ENCODE assay signal across 7 cellular contexts in genomic region chr5:96336351-96336985, GRCh38.
DNase-seq lines count a peak whose midpoint lies in the region; TF ChIP-seq lines count a peak whose summit lies in the region.

No MANE protein-coding gene starts in this region.

- peak; percentile 90 for DNase-seq in GM12865 (ENCODE audit: low read depth)
- DNase-seq in HEK293T (ENCODE audit: extremely low spot score) = peak; percentile 55
- peak; percentile 50 for DNase-seq in NCI-H1092 (lab: John Stamatoyannopoulos, UW)
- DNase-seq in T-helper 2 cell = peak in 4 of 5 experiments; percentile 16 to 78 (median 33)
- DNase-seq in breast epithelium (ENCODE audit: low spot score in 2 of 2) = peak in 1 of 2 donors; percentile 78
- peak; percentile 94 for DNase-seq in iris pigment epithelial cell (ENCODE audit: low read depth)
- peak; percentile 14 to 62 (median 41) for DNase-seq in stimulated activated CD4-positive, alpha-beta T cell treated with anti-CD3 and anti-CD28 coated beads, Interleukin-12 subunit alpha, Interleukin-12 subunit beta, amount 100 ng/mL, for 48 hours (ENCODE audit: low read depth in 2 of 3, low spot score in 1 of 3)

- no peaks in the 10 kb centered on the region for H3K9me3 ChIP-seq in breast epithelium

- H3K27ac ChIP-seq in breast epithelium = peak overlapping the region; percentile 7 to 45

- POLR2A ChIA-PET in HEK293T (lab: Yijun Ruan, JAX) = no interaction called here

- intact Hi-C loops in breast epithelium (cut with DNase I; ENCODE audit: low total_unique reads) = loop anchor here (5.0 to 10.0 kb wide), 2 partner anchors 258 to 276 kb away; no protein-coding TSS in a partner anchor

- TF ChIP-seq CTCF in GM12865 (IDR thresholded peaks at IDR 0.05; ENCODE audit: insufficient read depth, low read depth, low read length, missing control alignments) (peak; percentile 83), breast epithelium (IDR thresholded peaks at IDR 0.05) (peak; percentile 70 to 83 (median 73))

- CTCF ChIA-PET in HEK293T (lab: Yijun Ruan, JAX) = interaction anchor here (0.7 to 2.8 kb wide), 13 partner anchors 9 to 490 kb away, joined by 3 to 10 read pairs (median 3); no protein-coding TSS in a partner anchor

- peaks cover 5 to 9% of the 10 kb centered on the region in 2 donors for H3K4me1 ChIP-seq in breast epithelium

- no peaks in the 10 kb centered on the region for H3K27me3 ChIP-seq in breast epithelium

- no peaks in the 10 kb centered on the region for H3K36me3 ChIP-seq in breast epithelium

- no peak overlapping the region for H3K4me3 ChIP-seq in GM12865 (ENCODE audit: low read depth, low read length)
- H3K4me3 ChIP-seq in breast epithelium = no peak overlapping the region

- TF ChIP-seq POLR2A in breast epithelium (IDR thresholded peaks at IDR 0.05) = no peak

TF ChIP-seq in HEK293T, 16 proteins besides CTCF, POLR2A, EP300 and RAD21:
- TF ChIP-seq FOXK2 (IDR thresholded peaks at IDR 0.05) = no peak
- peak; percentile 61 for TF ChIP-seq PKNOX1 (IDR thresholded peaks at IDR 0.05)
